21 cellular contexts compared by ENCODE assay signal in the genomic region with DNA sequence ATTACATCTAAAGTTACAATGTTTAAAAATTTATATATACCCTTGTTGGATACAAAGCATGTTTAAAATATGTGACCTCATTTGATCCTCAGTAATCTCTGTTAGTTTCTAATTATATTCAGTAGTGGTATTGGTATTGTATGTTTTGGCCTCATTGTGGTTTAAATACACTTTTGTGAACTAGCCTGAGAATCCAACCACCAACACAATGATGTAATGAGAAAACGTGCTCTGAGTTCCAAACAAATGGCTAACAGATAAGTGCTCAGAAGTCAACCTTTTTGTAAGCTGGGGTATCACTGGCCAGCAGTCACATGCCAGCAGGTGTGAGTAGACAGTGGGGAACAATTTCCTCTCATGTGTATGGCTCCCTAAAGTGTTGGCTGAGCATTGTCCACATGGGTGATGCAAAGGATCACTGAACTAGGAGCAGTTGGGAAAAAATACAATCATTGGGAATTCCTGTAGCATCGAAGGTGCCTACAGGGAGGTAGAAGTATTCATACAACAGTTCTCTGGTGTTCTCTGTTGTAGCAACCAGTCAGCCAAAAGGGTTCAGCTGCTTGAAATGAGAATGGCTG. TPM values are rescaled to one million over a fixed set of nuclear protein-coding genes. Genes with fewer than 3 reads are reported as not detected.
DNase-seq lines count a peak whose midpoint lies in the region; ATAC-seq and TF ChIP-seq lines count a peak whose summit lies in the region.
"Had no signal": no experiment of that assay in that cellular context is flagged by ENCODE, and none has a peak within 500 bp of the region (broad histone marks: within the 10 kb centered on the region; RNA-seq: fewer than 3 reads in every experiment).

No MANE protein-coding gene starts in this region.

- peaks cover 35% of the 10 kb centered on the region for H3K4me1 ChIP-seq in CD8-positive, alpha-beta memory T cell (ENCODE audit: insufficient read depth, low read length)
- H3K4me1 ChIP-seq: right lobe of liver had no signal

- TF ChIP-seq CTCF in CD14-positive monocyte (IDR thresholded peaks at IDR 0.05), result no peak

- intact Hi-C loops in CD14-positive monocyte (cut with micrococcal nuclease) (loop anchor here (5.0 kb wide), 1 partner anchor 58 kb away; the partner anchor contains the start of gene DOCK8 (in 2 of the 2)), sciatic nerve (cut with DNase I) (no loop called here), cardiac septum (cut with DNase I) (no loop called here)
- intact Hi-C loops in dendritic cell treated with granulocyte-macrophage colony-stimulating factor and Interleukin-4, amounts not matched to agents 40 ng/mL and 50 ng/mL, for 4 days (cut with micrococcal nuclease), result no loop called here

- no peak overlapping the region for H3K4me3 ChIP-seq in CD8-positive, alpha-beta memory T cell (ENCODE audit: low read length)
- H3K4me3 ChIP-seq: coronary artery, lower lobe of right lung, ovary, right lobe of liver, SJCRH30, upper lobe of left lung had no signal

- no peaks in the 10 kb centered on the region for H3K27me3 ChIP-seq in CD8-positive, alpha-beta memory T cell (ENCODE audit: insufficient read depth, low read length, poor library complexity, severe bottlenecking)
- H3K27me3 ChIP-seq: brain microvascular endothelial cell, ovary, right lobe of liver, SJCRH30, upper lobe of left lung had no signal

- H3K4me1 Mint-ChIP-seq in CD14-positive monocyte, result peaks cover 82% of the 10 kb centered on the region
- peaks cover 43 to 68% (median 62%) of the 10 kb centered on the region in 3 donors for H3K4me1 Mint-ChIP-seq in CD8-positive, alpha-beta memory T cell
- peaks cover 57% of the 10 kb centered on the region for H3K4me1 Mint-ChIP-seq in T-helper 2 cell treated with Interferon-gamma antibody and Interleukin-4, amounts not matched to agents 5 μg/mL and 100 μg/mL, for 36 hours (ENCODE audit: low read depth)
- H3K4me1 Mint-ChIP-seq in dendritic cell treated with granulocyte-macrophage colony-stimulating factor and Interleukin-4, amounts not matched to agents 40 ng/mL and 50 ng/mL, for 4 days (ENCODE audit: low read depth), result peaks cover 68% of the 10 kb centered on the region

- H3K4me3 Mint-ChIP-seq in CD14-positive monocyte, result no peak overlapping the region
- peak overlapping the region in 1 of 7 donors; percentile 50 for H3K4me3 Mint-ChIP-seq in CD8-positive, alpha-beta memory T cell
- peak overlapping the region; percentile 28 for H3K4me3 Mint-ChIP-seq in T-helper 2 cell treated with Interferon-gamma antibody and Interleukin-4, amounts not matched to agents 5 μg/mL and 100 μg/mL, for 36 hours
- H3K4me3 Mint-ChIP-seq in dendritic cell treated with granulocyte-macrophage colony-stimulating factor and Interleukin-4, amounts not matched to agents 40 ng/mL and 50 ng/mL, for 4 days, result no peak overlapping the region

- H3K27me3 Mint-ChIP-seq in CD14-positive monocyte (ENCODE audit: low read depth in 3 of 3), result peaks cover 0 to 2% (median 0%) of the 10 kb centered on the region in 3 donors
- H3K27me3 Mint-ChIP-seq in CD8-positive, alpha-beta memory T cell, result no peaks in the 10 kb centered on the region
- no peaks in the 10 kb centered on the region for H3K27me3 Mint-ChIP-seq in T-helper 2 cell treated with Interferon-gamma antibody and Interleukin-4, amounts not matched to agents 5 μg/mL and 100 μg/mL, for 36 hours (ENCODE audit: low read depth)
- no peaks in the 10 kb centered on the region for H3K27me3 Mint-ChIP-seq in dendritic cell treated with granulocyte-macrophage colony-stimulating factor and Interleukin-4, amounts not matched to agents 40 ng/mL and 50 ng/mL, for 4 days

- CTCF ChIA-PET in CD8-positive, alpha-beta memory T cell (lab: Charles Lee), result no interaction called here

- no peaks in the 10 kb centered on the region for H3K9me3 ChIP-seq in CD8-positive, alpha-beta memory T cell (ENCODE audit: low read length)
- H3K9me3 ChIP-seq: lower lobe of right lung, ovary, right lobe of liver, SJCRH30, upper lobe of left lung had no signal

- peaks cover 29 to 36% of the 10 kb centered on the region in 2 donors for H3K36me3 Mint-ChIP-seq in CD14-positive monocyte
- peaks cover 0 to 17% (median 4%) of the 10 kb centered on the region in 3 donors for H3K36me3 Mint-ChIP-seq in CD8-positive, alpha-beta memory T cell
- H3K36me3 Mint-ChIP-seq in T-helper 2 cell treated with Interferon-gamma antibody and Interleukin-4, amounts not matched to agents 5 μg/mL and 100 μg/mL, for 36 hours (ENCODE audit: low read depth), result peaks cover 44% of the 10 kb centered on the region
- H3K36me3 Mint-ChIP-seq in dendritic cell treated with granulocyte-macrophage colony-stimulating factor and Interleukin-4, amounts not matched to agents 40 ng/mL and 50 ng/mL, for 4 days (ENCODE audit: low read depth), result peaks cover 32% of the 10 kb centered on the region

- H3K9me3 Mint-ChIP-seq in CD14-positive monocyte, result peaks cover 0 to 5% (median 3%) of the 10 kb centered on the region in 7 donors
- H3K9me3 Mint-ChIP-seq in CD8-positive, alpha-beta memory T cell, result no peaks in the 10 kb centered on the region
- peaks cover 6% of the 10 kb centered on the region for H3K9me3 Mint-ChIP-seq in T-helper 2 cell treated with Interferon-gamma antibody and Interleukin-4, amounts not matched to agents 5 μg/mL and 100 μg/mL, for 36 hours
- no peaks in the 10 kb centered on the region for H3K9me3 Mint-ChIP-seq in dendritic cell treated with granulocyte-macrophage colony-stimulating factor and Interleukin-4, amounts not matched to agents 40 ng/mL and 50 ng/mL, for 4 days

- H3K27ac ChIP-seq in CD8-positive, alpha-beta memory T cell (ENCODE audit: low read depth, low read length), result peak overlapping the region; percentile 20
- H3K27ac ChIP-seq: brain microvascular endothelial cell, coronary artery, ovary, right lobe of liver, SJCRH30 had no signal

- no peaks in the 10 kb centered on the region for H3K36me3 ChIP-seq in CD8-positive, alpha-beta memory T cell (ENCODE audit: insufficient read depth, low read length)
- H3K36me3 ChIP-seq: brain microvascular endothelial cell, lower lobe of right lung, ovary, right lobe of liver, SJCRH30, upper lobe of left lung had no signal

- DNase-seq in CD14-positive monocyte (ENCODE audit: low spot score) (no peak), sciatic nerve (ENCODE audit: low spot score) (no peak), cardiac septum (ENCODE audit: low spot score) (no peak), D341Med (ENCODE audit: low spot score) (no peak)
- no peak for DNase-seq in CD8-positive, alpha-beta memory T cell
- no peak for DNase-seq in T-helper 2 cell treated with Interferon-gamma antibody and Interleukin-4, amounts not matched to agents 5 μg/mL and 100 μg/mL, for 36 hours (ENCODE audit: low spot score)
- DNase-seq in stimulated activated CD4-positive, alpha-beta T cell treated with anti-CD3 and anti-CD28 coated beads, Interleukin-1b, Interleukin-23, amount 100 ng/mL, for 48 hours, result no peak
- DNase-seq: activated CD4-positive, CD25-positive, alpha-beta regulatory T cell; activated CD8-positive, alpha-beta memory T cell treated with anti-CD3 and anti-CD28 coated beads, Interleukin-2, amount 50 U/mL, for 4 hours; brain microvascular endothelial cell; GDM1; lower lobe of right lung; NCI-H1694 treated with DMSO at 0.1 percent for 48 hours; NCI-H774; ovary; right lobe of liver; SJCRH30; stimulated activated CD4-positive, alpha-beta T cell treated with anti-CD3 and anti-CD28 coated beads, Interleukin-2, amount 100 ng/mL, for 24 hours; upper lobe of left lung had no signal

- POLR2A ChIA-PET in CD8-positive, alpha-beta memory T cell (lab: Charles Lee), result no interaction called here

- ATAC-seq in sciatic nerve, result no peak
- ATAC-seq: lower lobe of right lung, right lobe of liver had no signal

- peak overlapping the region; percentile 98 to 100 (median 99) for H3K27ac Mint-ChIP-seq in CD14-positive monocyte
- H3K27ac Mint-ChIP-seq in CD8-positive, alpha-beta memory T cell, result peak overlapping the region in 7 of 8 donors; percentile 62 to 100 (median 95)
- H3K27ac Mint-ChIP-seq in T-helper 2 cell treated with Interferon-gamma antibody and Interleukin-4, amounts not matched to agents 5 μg/mL and 100 μg/mL, for 36 hours, result peak overlapping the region; percentile 64
- H3K27ac Mint-ChIP-seq in dendritic cell treated with granulocyte-macrophage colony-stimulating factor and Interleukin-4, amounts not matched to agents 40 ng/mL and 50 ng/mL, for 4 days, result peak overlapping the region; percentile 80

RNA-seq across cellular contexts. Expression of gene DOCK8, which starts 56.1 kb away (rescaled TPM):
- 10 to 100 TPM; 46.8 to 95.4 TPM for polyA plus RNA-seq in CD14-positive monocyte
- total RNA-seq in CD8-positive, alpha-beta memory T cell, result 100 to 1,000 TPM; 136 to 141 TPM
- polyA plus RNA-seq in CD8-positive, alpha-beta memory T cell, result 71.6 TPM
- total RNA-seq in sciatic nerve (31.4 TPM), cardiac septum (2.4 TPM)

Comparison
In these comparisons a context has a peak if more than half of its experiments do, and no peak if none do; other contexts are left out.
1. intact Hi-C loops: an anchor here in CD14-positive monocyte (5.0 kb wide); none called in dendritic cell treated with granulocyte-macrophage colony-stimulating factor and Interleukin-4, amounts not matched to agents 40 ng/mL and 50 ng/mL, for 4 days, sciatic nerve and cardiac septum.